12 cellular contexts compared by ENCODE assay signal in genomic region chr5:89308606-89309040, GRCh38.
DNase-seq lines count a peak whose midpoint lies in the region; ATAC-seq lines count a peak whose summit lies in the region.
"Had no signal": no experiment of that assay in that cellular context is flagged by ENCODE, and none has a peak within 500 bp of the region (broad histone marks: within the 10 kb centered on the region; RNA-seq: fewer than 3 reads in every experiment).

No MANE protein-coding gene starts in this region.

- H3K9me3 Mint-ChIP-seq in activated naive CD8-positive, alpha-beta T cell treated with anti-CD3 and anti-CD28 coated beads, Interleukin-2, amount 50 U/mL, for 24 hours: peaks cover 3% of the 10 kb centered on the region
- peaks cover 2% of the 10 kb centered on the region for H3K9me3 Mint-ChIP-seq in activated naive CD8-positive, alpha-beta T cell treated with anti-CD3 and anti-CD28 coated beads for 36 hours

- H3K4me3 Mint-ChIP-seq in activated naive CD8-positive, alpha-beta T cell treated with anti-CD3 and anti-CD28 coated beads, Interleukin-2, amount 50 U/mL, for 24 hours: no peak overlapping the region
- H3K4me3 Mint-ChIP-seq in activated naive CD8-positive, alpha-beta T cell treated with anti-CD3 and anti-CD28 coated beads for 36 hours: no peak overlapping the region

- no peaks in the 10 kb centered on the region for H3K36me3 Mint-ChIP-seq in activated naive CD8-positive, alpha-beta T cell treated with anti-CD3 and anti-CD28 coated beads, Interleukin-2, amount 50 U/mL, for 24 hours (ENCODE audit: low read depth)
- H3K36me3 Mint-ChIP-seq in activated naive CD8-positive, alpha-beta T cell treated with anti-CD3 and anti-CD28 coated beads for 36 hours: no peaks in the 10 kb centered on the region

- H3K27ac Mint-ChIP-seq in activated naive CD8-positive, alpha-beta T cell treated with anti-CD3 and anti-CD28 coated beads, Interleukin-2, amount 50 U/mL, for 24 hours: peak overlapping the region; percentile 28
- no peak overlapping the region for H3K27ac Mint-ChIP-seq in activated naive CD8-positive, alpha-beta T cell treated with anti-CD3 and anti-CD28 coated beads for 36 hours

- H3K27me3 Mint-ChIP-seq in activated naive CD8-positive, alpha-beta T cell treated with anti-CD3 and anti-CD28 coated beads, Interleukin-2, amount 50 U/mL, for 24 hours: no peaks in the 10 kb centered on the region
- no peaks in the 10 kb centered on the region for H3K27me3 Mint-ChIP-seq in activated naive CD8-positive, alpha-beta T cell treated with anti-CD3 and anti-CD28 coated beads for 36 hours

- peaks cover 18% of the 10 kb centered on the region for H3K4me1 Mint-ChIP-seq in activated naive CD8-positive, alpha-beta T cell treated with anti-CD3 and anti-CD28 coated beads, Interleukin-2, amount 50 U/mL, for 24 hours
- peaks cover 6% of the 10 kb centered on the region for H3K4me1 Mint-ChIP-seq in activated naive CD8-positive, alpha-beta T cell treated with anti-CD3 and anti-CD28 coated beads for 36 hours

- peak; percentile 71 for ATAC-seq in activated naive CD8-positive, alpha-beta T cell treated with anti-CD3 and anti-CD28 coated beads, Interleukin-2, amount 50 U/mL, for 24 hours
- ATAC-seq in HG02588 (IDR thresholded peaks at IDR 0.05; ENCODE audit: unreplicated experiment) (peak; percentile 89), HG03354 (IDR thresholded peaks at IDR 0.05; ENCODE audit: poor library complexity, severe bottlenecking, unreplicated experiment) (peak; percentile 90)
- ATAC-seq: left colon had no signal

- DNase-seq in activated naive CD8-positive, alpha-beta T cell treated with anti-CD3 and anti-CD28 coated beads, Interleukin-2, amount 50 U/mL, for 24 hours: no peak
- DNase-seq in activated naive CD8-positive, alpha-beta T cell treated with anti-CD3 and anti-CD28 coated beads for 36 hours: no peak
- no peak for DNase-seq in COLO829 (ENCODE audit: low spot score)
- DNase-seq in stimulated activated CD4-positive, alpha-beta T cell treated with anti-CD3 and anti-CD28 coated beads, Interleukin-15, amount 100 ng/mL, for 24 hours: no peak
- DNase-seq in middle frontal gyrus (ENCODE audit: extremely low spot score, low spot score): no peak
- DNase-seq in NCI-H2081 treated with DMSO at 0.1 percent for 48 hours (lab: John Stamatoyannopoulos, UW): no peak
- DNase-seq: 8988T, left colon, NCI-H1417 treated with DMSO at 0.1 percent for 48 hours, RPMI8226 had no signal
